ENCODE assay signal across 16 cellular contexts in genomic region chr1:93016171-93016570, GRCh38. TPM values are rescaled to one million over a fixed set of nuclear protein-coding genes. Genes with fewer than 3 reads are reported as not detected.
A peak's percentile ranks its signal among the peaks of the same experiment; 100 is the strongest.
DNase-seq lines count a peak whose midpoint lies in the region; FAIRE-seq and TF ChIP-seq lines count a peak whose summit lies in the region.
"Had no signal": no experiment of that assay in that cellular context is flagged by ENCODE, and none has a peak within 500 bp of the region (broad histone marks: within the 10 kb centered on the region; RNA-seq: fewer than 3 reads in every experiment).

No MANE protein-coding gene starts in this region.

- H3K27me3 ChIP-seq in Karpas-422 (ENCODE audit: low read length), result no peaks in the 10 kb centered on the region
- H3K27me3 ChIP-seq in endothelial cell of umbilical vein (ENCODE audit: control insufficient read depth in 2 of 2, insufficient read depth in 2 of 2, low read length in 2 of 2), result peaks cover 6 to 8% of the 10 kb centered on the region in 2 experiments
- no peaks in the 10 kb centered on the region for H3K27me3 ChIP-seq in neural progenitor cell

- TF ChIP-seq CTCF in AG10803 (conservative IDR thresholded peaks at IDR 0.05; ENCODE audit: low read length) (no peak), endothelial cell of umbilical vein (IDR thresholded peaks at IDR 0.05; ENCODE audit: extremely low read depth in 1 of 2, insufficient read depth in 1 of 2, low read depth in 1 of 2, low read length in 2 of 2) (no peak), neural progenitor cell (IDR thresholded peaks at IDR 0.05) (no peak), CD14-positive monocyte (IDR thresholded peaks at IDR 0.05) (no peak)

- H3K9me3 ChIP-seq in Karpas-422 (ENCODE audit: low read length) (no peaks in the 10 kb centered on the region), endothelial cell of umbilical vein (replicated peaks; ENCODE audit: control insufficient read depth, insufficient read depth, low read length) (no peaks in the 10 kb centered on the region), neural progenitor cell (ENCODE audit: low read depth) (no peaks in the 10 kb centered on the region)

- H3K4me3 ChIP-seq in AG10803 (ENCODE audit: low read length) (no peak overlapping the region; the same call in 1 of the 2 replicates), Karpas-422 (ENCODE audit: low read length) (no peak overlapping the region), endothelial cell of umbilical vein (replicated peaks in 1 of 3; ENCODE audit: insufficient read depth in 1 of 3, low read depth in 1 of 3, low read length in 3 of 3) (no peak overlapping the region), neural progenitor cell (no peak overlapping the region)

- no peaks in the 10 kb centered on the region for H3F3A ChIP-seq in neural progenitor cell (ENCODE audit: low read depth)

- FAIRE-seq in endothelial cell of umbilical vein (lab: Jason Lieb, UNC), result no peak
- FAIRE-seq: GM18507 had no signal

- H4K20me1 ChIP-seq in Karpas-422 (ENCODE audit: insufficient read depth, low read depth, low read length) (no peaks in the 10 kb centered on the region), endothelial cell of umbilical vein (replicated peaks; ENCODE audit: control insufficient read depth, extremely low read depth, insufficient read depth, low read length) (no peaks in the 10 kb centered on the region), neural progenitor cell (ENCODE audit: low read depth) (no peaks in the 10 kb centered on the region)

- H3K79me2 ChIP-seq in Karpas-422 (ENCODE audit: low read length) (no peaks in the 10 kb centered on the region), endothelial cell of umbilical vein (ENCODE audit: control insufficient read depth, insufficient read depth, low read length) (no peaks in the 10 kb centered on the region), neural progenitor cell (ENCODE audit: low read depth) (no peaks in the 10 kb centered on the region)

- H3K9me3 Mint-ChIP-seq in neural progenitor cell (no peaks in the 10 kb centered on the region), CD14-positive monocyte (no peaks in the 10 kb centered on the region)
- H3K9me3 Mint-ChIP-seq: activated naive CD4-positive, alpha-beta T cell treated with anti-CD3 and anti-CD28 coated beads, Interleukin-2, amount 50 U/mL, for 24 hours had no signal

- H2AFZ ChIP-seq in Karpas-422 (ENCODE audit: low read length), result no peak overlapping the region
- no peak overlapping the region for H2AFZ ChIP-seq in endothelial cell of umbilical vein (ENCODE audit: low read depth, low read length)
- H2AFZ ChIP-seq in neural progenitor cell (replicated peaks), result peak overlapping the region; percentile 86

- H3K36me3 ChIP-seq in Karpas-422 (ENCODE audit: insufficient read depth, low read length) (no peaks in the 10 kb centered on the region), endothelial cell of umbilical vein (ENCODE audit: control insufficient read depth in 2 of 2, extremely low read depth in 1 of 2, insufficient read depth in 2 of 2, low read length in 2 of 2) (no peaks in the 10 kb centered on the region), neural progenitor cell (no peaks in the 10 kb centered on the region)

- intact Hi-C loops in endothelial cell of umbilical vein (cut with micrococcal nuclease) (no loop called here), CD14-positive monocyte (cut with micrococcal nuclease) (no loop called here)

- CTCF ChIA-PET in endothelial cell of umbilical vein (lab: Charles Lee), result interaction anchor here (1.2 to 1.4 kb wide), 3 partner anchors 13 to 54 kb away, joined by 3 to 5 read pairs (median 5); no protein-coding TSS in a partner anchor

- no TSS peak for BruUV-seq in endothelial cell of umbilical vein (replicated peaks; lab: Mats Ljungman, UMichigan)

- TF ChIP-seq POLR2A in endothelial cell of umbilical vein (IDR thresholded peaks at IDR 0.05; ENCODE audit: low read depth, low read length), result no peak

- DNase-seq in AG10803 (ENCODE audit: low read depth), result peak; percentile 18
- DNase-seq in Karpas-422, result no peak
- no peak for DNase-seq in endothelial cell of umbilical vein (ENCODE audit: low read depth, low spot score)
- peak; percentile 44 for DNase-seq in neural progenitor cell (ENCODE audit: low spot score)
- no peak for DNase-seq in amniotic stem cell (lab: John Stamatoyannopoulos, UW)
- DNase-seq in CD14-positive monocyte (ENCODE audit: low spot score), result no peak
- no peak for DNase-seq in activated naive CD4-positive, alpha-beta T cell treated with anti-CD3 and anti-CD28 coated beads, Interleukin-2, amount 50 U/mL, for 16 hours
- no peak for DNase-seq in ecto neural progenitor cell (ENCODE audit: low spot score)
- DNase-seq: activated CD4-positive, alpha-beta T cell treated with anti-CD3 and anti-CD28 coated beads for 4 hours; DMS 273 treated with DMSO at 0.1 percent for 48 hours; effector memory CD4-positive, alpha-beta T cell; midbrain; NCI-H1694 treated with DMSO at 0.1 percent for 48 hours; NCI-H510A treated with DMSO at 0.1 percent for 48 hours had no signal

- no peaks in the 10 kb centered on the region for H3K36me3 Mint-ChIP-seq in neural progenitor cell
- no peaks in the 10 kb centered on the region for H3K36me3 Mint-ChIP-seq in CD14-positive monocyte
- H3K36me3 Mint-ChIP-seq: activated naive CD4-positive, alpha-beta T cell treated with anti-CD3 and anti-CD28 coated beads, Interleukin-2, amount 50 U/mL, for 24 hours had no signal

- dilution Hi-C loops in endothelial cell of umbilical vein (cut with MboI; ENCODE audit: extremely low pct_ligation_motif_present, low sequenced_read_pairs), result no loop called here

- H3K27me3 Mint-ChIP-seq in neural progenitor cell (ENCODE audit: insufficient read depth, low read depth) (no peaks in the 10 kb centered on the region), CD14-positive monocyte (ENCODE audit: low read depth in 3 of 3) (peaks cover 0 to 3% (median 2%) of the 10 kb centered on the region in 3 donors)
- H3K27me3 Mint-ChIP-seq: activated naive CD4-positive, alpha-beta T cell treated with anti-CD3 and anti-CD28 coated beads, Interleukin-2, amount 50 U/mL, for 24 hours had no signal

- H3K9me1 ChIP-seq in endothelial cell of umbilical vein (replicated peaks; ENCODE audit: control insufficient read depth, extremely low read depth, insufficient read depth, low read length), result no peaks in the 10 kb centered on the region

- peak overlapping the region; percentile 98 for H3K27ac ChIP-seq in Karpas-422 (ENCODE audit: low read length)
- H3K27ac ChIP-seq in endothelial cell of umbilical vein (ENCODE audit: insufficient read depth, low read depth, low read length), result no peak overlapping the region
- H3K27ac ChIP-seq in neural progenitor cell, result no peak overlapping the region

- POLR2A ChIA-PET in endothelial cell of umbilical vein (lab: Charles Lee), result no interaction called here

- H3K4me1 Mint-ChIP-seq in neural progenitor cell (no peaks in the 10 kb centered on the region), CD14-positive monocyte (peaks cover 18% of the 10 kb centered on the region)

- H3K4me1 ChIP-seq in Karpas-422 (ENCODE audit: low read length), result peaks cover 67% of the 10 kb centered on the region
- peaks cover 23% of the 10 kb centered on the region for H3K4me1 ChIP-seq in endothelial cell of umbilical vein (ENCODE audit: control insufficient read depth, extremely low read depth, insufficient read depth, low read length)
- H3K4me1 ChIP-seq in neural progenitor cell, result peaks cover 10% of the 10 kb centered on the region

- H3K4me3 Mint-ChIP-seq in neural progenitor cell (no peak overlapping the region), CD14-positive monocyte (no peak overlapping the region)
- H3K4me3 Mint-ChIP-seq: activated naive CD4-positive, alpha-beta T cell treated with anti-CD3 and anti-CD28 coated beads, Interleukin-2, amount 50 U/mL, for 24 hours had no signal

- no peak overlapping the region for H3K27ac Mint-ChIP-seq in neural progenitor cell
- no peak overlapping the region for H3K27ac Mint-ChIP-seq in CD14-positive monocyte
- H3K27ac Mint-ChIP-seq: activated naive CD4-positive, alpha-beta T cell treated with anti-CD3 and anti-CD28 coated beads, Interleukin-2, amount 50 U/mL, for 24 hours had no signal

- H3K9me2 ChIP-seq in Karpas-422 (replicated peaks; ENCODE audit: insufficient read depth, low read length), result no peaks in the 10 kb centered on the region

- no peak overlapping the region; the same call in 1 of the 2 replicates for H3K9ac ChIP-seq in Karpas-422 (ENCODE audit: low read length)
- H3K9ac ChIP-seq in endothelial cell of umbilical vein (replicated peaks; ENCODE audit: extremely low read depth, insufficient read depth, low read length), result no peak overlapping the region
- no peak overlapping the region for H3K9ac ChIP-seq in neural progenitor cell

- peak overlapping the region; percentile 42 for H3K4me2 ChIP-seq in Karpas-422 (ENCODE audit: low read depth, low read length, poor library complexity, severe bottlenecking)
- peak overlapping the region; percentile 38 for H3K4me2 ChIP-seq in endothelial cell of umbilical vein (ENCODE audit: insufficient read depth, low read length)
- H3K4me2 ChIP-seq in neural progenitor cell, result peak overlapping the region; percentile 32

TF ChIP-seq in endothelial cell of umbilical vein, 7 proteins besides CTCF, POLR2A, EP300 and RAD21 (continues in another document):
- TF ChIP-seq POLR2AphosphoS5 (IDR thresholded peaks at IDR 0.05; ENCODE audit: insufficient read depth, low read depth, low read length) (no peak), MYC (IDR thresholded peaks at IDR 0.05; ENCODE audit: low read depth, low read length) (no peak), EZH2 (IDR thresholded peaks at IDR 0.05; ENCODE audit: borderline replicate concordance, low read depth, low read length, severe bottlenecking) (no peak), JUN (IDR thresholded peaks at IDR 0.05; ENCODE audit: borderline replicate concordance, insufficient read depth, insufficient read length, low read depth) (no peak)
- TF ChIP-seq, protein P1, sequence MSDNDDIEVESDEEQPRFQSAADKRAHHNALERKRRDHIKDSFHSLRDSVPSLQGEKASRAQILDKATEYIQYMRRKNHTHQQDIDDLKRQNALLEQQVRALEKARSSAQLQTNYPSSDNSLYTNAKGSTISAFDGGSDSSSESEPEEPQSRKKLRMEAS (IDR thresholded peaks at IDR 0.05; ENCODE audit: insufficient read depth, insufficient read length), result no peak

RNA-seq across cellular contexts. Expression of gene DIPK1A, which starts 54.9 kb away (rescaled TPM):
- 0.61 and 1.7 TPM in 2 replicates for total RNA-seq in Karpas-422 (2014; rRNA removed; shearing (Covaris generic); ENCODE audit: low replicate concordance)
- total RNA-seq in endothelial cell of umbilical vein, result 0.62 and 0.93 TPM in 2 replicates
- 0.22 and 0.25 TPM in 2 replicates for polyA plus RNA-seq in endothelial cell of umbilical vein
- polyA plus RNA-seq in endothelial cell of umbilical vein (2011; cell fraction: cytosol; rRNA removed), result 0.44 and 0.45 TPM in 2 replicates
- 0.21 and 0.28 TPM in 2 replicates for polyA plus RNA-seq in endothelial cell of umbilical vein (2011; cell fraction: nucleus; rRNA removed)
- 0.80 and 1.2 TPM in 2 replicates for polyA plus RNA-seq in endothelial cell of umbilical vein (2012)
- 0.24 and 0.30 TPM in 2 replicates for polyA minus RNA-seq in endothelial cell of umbilical vein
- 0.41 TPM for polyA minus RNA-seq in endothelial cell of umbilical vein (2011; cell fraction: cytosol; rRNA and poly(A)+ RNA removed)
- 0.29 and 0.43 TPM in 2 replicates for polyA minus RNA-seq in endothelial cell of umbilical vein (2011; cell fraction: nucleus; rRNA and poly(A)+ RNA removed)
- 3.6 and 3.8 TPM in 2 replicates for total RNA-seq in neural progenitor cell (ENCODE audit: low replicate concordance)
- polyA plus RNA-seq in CD14-positive monocyte, result 1 to 10 TPM in 1 of 2 donors, under 1 TPM in 1; 0.83 to 1.4 TPM

Comparison
In these comparisons a context has a peak if more than half of its experiments do, and no peak if none do; other contexts are left out.
1. DNase-seq: peak in AG10803 (single experiment) and neural progenitor cell (single experiment); none in Karpas-422 (single experiment), endothelial cell of umbilical vein (single experiment), amniotic stem cell (single experiment), CD14-positive monocyte (single experiment), activated naive CD4-positive, alpha-beta T cell treated with anti-CD3 and anti-CD28 coated beads, Interleukin-2, amount 50 U/mL, for 16 hours (single experiment) and ecto neural progenitor cell (single experiment).
2. Peak in every context shown above with its lines, with median percentiles within 50 percentile points of each other: H3K4me2 ChIP-seq.